In the genomic region with DNA sequence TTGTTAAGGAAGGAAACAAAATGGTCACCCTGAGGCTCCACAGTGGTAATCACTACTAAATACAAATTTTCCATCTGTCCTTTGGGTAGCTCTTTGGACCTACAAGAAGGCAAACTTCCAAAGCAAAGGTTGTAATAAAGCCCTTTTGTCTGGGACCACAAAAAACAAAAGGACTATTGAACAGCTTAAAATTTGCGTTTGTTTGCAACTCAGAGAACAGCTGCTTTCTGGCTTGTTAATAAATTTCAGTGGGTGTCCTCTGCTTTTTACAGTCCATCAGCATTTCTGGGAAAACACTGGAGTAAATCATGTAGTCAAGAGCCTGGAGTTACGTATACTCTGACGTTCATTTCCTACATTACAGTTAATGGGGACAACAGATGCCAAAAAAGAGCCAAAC, we compare ENCODE assay signal across 1 cellular context.
TF ChIP-seq lines count a peak whose summit lies in the region.

No MANE protein-coding gene starts in this region.

TF ChIP-seq in HepG2, 621 proteins besides CTCF, POLR2A, EP300 and RAD21 (continued from another document):
- TF ChIP-seq, protein P1, sequence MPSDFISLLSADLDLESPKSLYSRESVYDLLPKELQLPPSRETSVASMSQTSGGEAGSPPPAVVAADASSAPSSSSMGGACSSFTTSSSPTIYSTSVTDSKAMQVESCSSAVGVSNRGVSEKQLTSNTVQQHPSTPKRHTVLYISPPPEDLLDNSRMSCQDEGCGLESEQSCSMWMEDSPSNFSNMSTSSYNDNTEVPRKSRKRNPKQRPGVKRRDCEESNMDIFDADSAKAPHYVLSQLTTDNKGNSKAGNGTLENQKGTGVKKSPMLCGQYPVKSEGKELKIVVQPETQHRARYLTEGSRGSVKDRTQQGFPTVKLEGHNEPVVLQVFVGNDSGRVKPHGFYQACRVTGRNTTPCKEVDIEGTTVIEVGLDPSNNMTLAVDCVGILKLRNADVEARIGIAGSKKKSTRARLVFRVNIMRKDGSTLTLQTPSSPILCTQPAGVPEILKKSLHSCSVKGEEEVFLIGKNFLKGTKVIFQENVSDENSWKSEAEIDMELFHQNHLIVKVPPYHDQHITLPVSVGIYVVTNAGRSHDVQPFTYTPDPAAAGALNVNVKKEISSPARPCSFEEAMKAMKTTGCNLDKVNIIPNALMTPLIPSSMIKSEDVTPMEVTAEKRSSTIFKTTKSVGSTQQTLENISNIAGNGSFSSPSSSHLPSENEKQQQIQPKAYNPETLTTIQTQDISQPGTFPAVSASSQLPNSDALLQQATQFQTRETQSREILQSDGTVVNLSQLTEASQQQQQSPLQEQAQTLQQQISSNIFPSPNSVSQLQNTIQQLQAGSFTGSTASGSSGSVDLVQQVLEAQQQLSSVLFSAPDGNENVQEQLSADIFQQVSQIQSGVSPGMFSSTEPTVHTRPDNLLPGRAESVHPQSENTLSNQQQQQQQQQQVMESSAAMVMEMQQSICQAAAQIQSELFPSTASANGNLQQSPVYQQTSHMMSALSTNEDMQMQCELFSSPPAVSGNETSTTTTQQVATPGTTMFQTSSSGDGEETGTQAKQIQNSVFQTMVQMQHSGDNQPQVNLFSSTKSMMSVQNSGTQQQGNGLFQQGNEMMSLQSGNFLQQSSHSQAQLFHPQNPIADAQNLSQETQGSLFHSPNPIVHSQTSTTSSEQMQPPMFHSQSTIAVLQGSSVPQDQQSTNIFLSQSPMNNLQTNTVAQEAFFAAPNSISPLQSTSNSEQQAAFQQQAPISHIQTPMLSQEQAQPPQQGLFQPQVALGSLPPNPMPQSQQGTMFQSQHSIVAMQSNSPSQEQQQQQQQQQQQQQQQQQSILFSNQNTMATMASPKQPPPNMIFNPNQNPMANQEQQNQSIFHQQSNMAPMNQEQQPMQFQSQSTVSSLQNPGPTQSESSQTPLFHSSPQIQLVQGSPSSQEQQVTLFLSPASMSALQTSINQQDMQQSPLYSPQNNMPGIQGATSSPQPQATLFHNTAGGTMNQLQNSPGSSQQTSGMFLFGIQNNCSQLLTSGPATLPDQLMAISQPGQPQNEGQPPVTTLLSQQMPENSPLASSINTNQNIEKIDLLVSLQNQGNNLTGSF (CRISPR knock-in tag; IDR thresholded peaks at IDR 0.05), result no peak
- TF ChIP-seq, protein P2, sequence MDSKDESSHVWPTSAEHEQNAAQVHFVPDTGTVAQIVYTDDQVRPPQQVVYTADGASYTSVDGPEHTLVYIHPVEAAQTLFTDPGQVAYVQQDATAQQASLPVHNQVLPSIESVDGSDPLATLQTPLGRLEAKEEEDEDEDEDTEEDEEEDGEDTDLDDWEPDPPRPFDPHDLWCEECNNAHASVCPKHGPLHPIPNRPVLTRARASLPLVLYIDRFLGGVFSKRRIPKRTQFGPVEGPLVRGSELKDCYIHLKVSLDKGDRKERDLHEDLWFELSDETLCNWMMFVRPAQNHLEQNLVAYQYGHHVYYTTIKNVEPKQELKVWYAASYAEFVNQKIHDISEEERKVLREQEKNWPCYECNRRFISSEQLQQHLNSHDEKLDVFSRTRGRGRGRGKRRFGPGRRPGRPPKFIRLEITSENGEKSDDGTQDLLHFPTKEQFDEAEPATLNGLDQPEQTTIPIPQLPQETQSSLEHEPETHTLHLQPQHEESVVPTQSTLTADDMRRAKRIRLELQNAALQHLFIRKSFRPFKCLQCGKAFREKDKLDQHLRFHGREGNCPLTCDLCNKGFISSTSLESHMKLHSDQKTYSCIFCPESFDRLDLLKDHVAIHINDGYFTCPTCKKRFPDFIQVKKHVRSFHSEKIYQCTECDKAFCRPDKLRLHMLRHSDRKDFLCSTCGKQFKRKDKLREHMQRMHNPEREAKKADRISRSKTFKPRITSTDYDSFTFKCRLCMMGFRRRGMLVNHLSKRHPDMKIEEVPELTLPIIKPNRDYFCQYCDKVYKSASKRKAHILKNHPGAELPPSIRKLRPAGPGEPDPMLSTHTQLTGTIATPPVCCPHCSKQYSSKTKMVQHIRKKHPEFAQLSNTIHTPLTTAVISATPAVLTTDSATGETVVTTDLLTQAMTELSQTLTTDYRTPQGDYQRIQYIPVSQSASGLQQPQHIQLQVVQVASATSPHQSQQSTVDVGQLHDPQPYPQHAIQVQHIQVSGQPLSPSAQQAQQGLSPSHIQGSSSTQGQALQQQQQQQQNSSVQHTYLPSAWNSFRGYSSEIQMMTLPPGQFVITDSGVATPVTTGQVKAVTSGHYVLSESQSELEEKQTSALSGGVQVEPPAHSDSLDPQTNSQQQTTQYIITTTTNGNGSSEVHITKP (CRISPR knock-in tag; IDR thresholded peaks at IDR 0.05; ENCODE audit: low read depth), result no peak
